26 cellular contexts compared by ENCODE assay signal in the genomic region with DNA sequence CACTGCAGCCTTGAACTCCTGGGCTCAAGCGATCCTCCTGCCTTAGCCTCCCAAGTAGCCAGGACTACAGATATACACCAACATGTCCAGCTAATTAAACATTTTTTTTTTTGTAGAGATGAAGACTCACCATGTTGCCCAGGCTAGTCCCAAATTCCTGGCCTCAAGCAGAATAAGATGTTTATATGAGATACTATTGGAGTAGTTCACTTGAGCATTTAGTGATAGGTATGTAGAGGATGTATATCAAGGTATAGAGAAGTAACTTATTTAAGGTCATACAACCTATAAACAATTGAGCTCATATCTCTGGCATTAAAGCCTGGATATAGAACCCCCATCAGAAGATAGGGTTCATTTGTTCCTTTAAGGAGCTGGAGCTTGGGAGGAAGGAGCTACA. TPM values are rescaled to one million over a fixed set of nuclear protein-coding genes. Genes with fewer than 3 reads are reported as not detected.
"Had no signal": no experiment of that assay in that cellular context is flagged by ENCODE, and none has a peak within 500 bp of the region (broad histone marks: within the 10 kb centered on the region; RNA-seq: fewer than 3 reads in every experiment).

No MANE protein-coding gene starts in this region.

- H3K9me3 Mint-ChIP-seq: effector memory CD8-positive, alpha-beta T cell; endodermal cell; mesothelial cell of epicardium had no signal

- DNase-seq: dermis blood vessel endothelial cell; effector CD8-positive, alpha-beta T cell; effector memory CD8-positive, alpha-beta T cell; endodermal cell; esophagus squamous epithelium; foreskin fibroblast; foreskin melanocyte; gastrocnemius medialis; glutamatergic neuron; head of caudate nucleus; heart right ventricle; hippocampal formation; left cardiac atrium; left lung; left ventricle myocardium superior; lower lobe of right lung; mesenchymal stem cell; mucosa of descending colon; naive B cell had no signal

- H3K27ac ChIP-seq: coronary artery, epithelial cell of prostate, esophagus squamous epithelium, gastrocnemius medialis, heart right ventricle, left lung, lower lobe of right lung had no signal

- H3K27ac Mint-ChIP-seq: effector memory CD8-positive, alpha-beta T cell; endodermal cell; mesothelial cell of epicardium had no signal

- H3K4me3 Mint-ChIP-seq: effector memory CD8-positive, alpha-beta T cell; endodermal cell; mesothelial cell of epicardium had no signal

- ATAC-seq: effector memory CD8-positive, alpha-beta T cell; esophagus mucosa; gastrocnemius medialis; heart right ventricle; left cardiac atrium; left lung; left ventricle myocardium superior; lower lobe of right lung; mucosa of descending colon had no signal

- H3K27me3 Mint-ChIP-seq: effector memory CD8-positive, alpha-beta T cell; naive B cell had no signal

- H3K4me1 Mint-ChIP-seq: endodermal cell, mesothelial cell of epicardium had no signal

- H3K4me3 ChIP-seq: coronary artery, esophagus squamous epithelium, gastrocnemius medialis, heart right ventricle, left lung, lower lobe of right lung, mucosa of descending colon had no signal

RNA-seq across cellular contexts. Expression of a gene that starts 4.6 kb away (rescaled TPM):
- total RNA-seq: dermis blood vessel endothelial cell, esophagus squamous epithelium, glomerular endothelial cell, left ventricle myocardium superior, lower lobe of right lung, lung microvascular endothelial cell, mesenteric fat pad, mucosa of descending colon had no signal
